Comparison of ENCODE assay signal across 25 cellular contexts in genomic region chr3:197093871-197094270, GRCh38.
DNase-seq lines count a peak whose midpoint lies in the region; ATAC-seq, FAIRE-seq and TF ChIP-seq lines count a peak whose summit lies in the region.
"Had no signal": no experiment of that assay in that cellular context is flagged by ENCODE, and none has a peak within 500 bp of the region (broad histone marks: within the 10 kb centered on the region; RNA-seq: fewer than 3 reads in every experiment).

No MANE protein-coding gene starts in this region.

- peaks cover 3 to 32% of the 10 kb centered on the region in 2 experiments for H3K36me3 ChIP-seq in HepG2 (replicated peaks in 1 of 2; ENCODE audit: control insufficient read depth in 1 of 2, insufficient read depth in 2 of 2, low read length in 2 of 2)
- H3K36me3 ChIP-seq in right lobe of liver: no peaks in the 10 kb centered on the region
- peaks cover 4 to 6% of the 10 kb centered on the region in 2 experiments for H3K36me3 ChIP-seq in keratinocyte (ENCODE audit: control insufficient read depth in 2 of 2, extremely low read depth in 1 of 2, insufficient read depth in 2 of 2, low read length in 2 of 2)
- no peaks in the 10 kb centered on the region for H3K36me3 ChIP-seq in small intestine (ENCODE audit: control insufficient read depth in 2 of 2, insufficient read depth in 2 of 2, low read length in 2 of 2)

- no peak overlapping the region for H3K4me2 ChIP-seq in HepG2 (ENCODE audit: low read depth, low read length)
- H3K4me2 ChIP-seq in keratinocyte (ENCODE audit: control insufficient read depth, extremely low read depth, insufficient read depth, low read depth, low read length): no peak overlapping the region

- H3K9me3 ChIP-seq in HepG2 (ENCODE audit: low read length): no peaks in the 10 kb centered on the region
- no peaks in the 10 kb centered on the region for H3K9me3 ChIP-seq in right lobe of liver
- H3K9me3 ChIP-seq in keratinocyte (ENCODE audit: control insufficient read depth, low read depth, low read length): no peaks in the 10 kb centered on the region
- no peaks in the 10 kb centered on the region for H3K9me3 ChIP-seq in small intestine (ENCODE audit: control insufficient read depth, low read depth)
- H3K9me3 ChIP-seq: BE2C had no signal

- no peak overlapping the region for H3K9ac ChIP-seq in HepG2 (ENCODE audit: insufficient read depth, low read depth, low read length)
- no peak overlapping the region for H3K9ac ChIP-seq in keratinocyte (ENCODE audit: control insufficient read depth, extremely low read depth, insufficient read depth, low read length)

- H3K27ac ChIP-seq in HepG2 (ENCODE audit: extremely low read length, insufficient read depth, low read length) (no peak overlapping the region), right lobe of liver (no peak overlapping the region), keratinocyte (ENCODE audit: control insufficient read depth, insufficient read depth, low read length) (no peak overlapping the region), small intestine (ENCODE audit: low read depth in 1 of 2, low read length in 1 of 2) (no peak overlapping the region)
- H3K27ac ChIP-seq: HL-60 had no signal

- H3K4me3 Mint-ChIP-seq in WTC11: no peak overlapping the region
- no peak overlapping the region for H3K4me3 Mint-ChIP-seq in activated naive CD4-positive, alpha-beta T cell treated with anti-CD3 and anti-CD28 coated beads for 36 hours
- H3K4me3 Mint-ChIP-seq: CD4-positive, CD25-positive, alpha-beta regulatory T cell; HFFc6; IgD-negative memory B cell had no signal

- H4K20me1 ChIP-seq in HepG2 (ENCODE audit: insufficient read depth, low read length) (no peaks in the 10 kb centered on the region), keratinocyte (ENCODE audit: control insufficient read depth, extremely low read depth, insufficient read depth, low read length) (no peaks in the 10 kb centered on the region)

- H3K27me3 Mint-ChIP-seq in WTC11 (ENCODE audit: low read depth): no peaks in the 10 kb centered on the region
- no peaks in the 10 kb centered on the region for H3K27me3 Mint-ChIP-seq in activated naive CD4-positive, alpha-beta T cell treated with anti-CD3 and anti-CD28 coated beads for 36 hours (ENCODE audit: low read depth)
- H3K27me3 Mint-ChIP-seq: CD4-positive, CD25-positive, alpha-beta regulatory T cell; IgD-negative memory B cell had no signal

- in situ Hi-C loops in HepG2 (cut with HindIII; ENCODE audit: extremely low pct_ligation_motif_present, low pct_unique_long_range_greater_than_20kb) (no loop called here), GM13976 (cut with MboI; ENCODE audit: low sequenced_read_pairs, unreplicated experiment) (no loop called here)

- intact Hi-C loops in HepG2 (cut with micrococcal nuclease; ENCODE audit: unreplicated experiment) (no loop called here), right lobe of liver (cut with DNase I) (no loop called here)
- intact Hi-C loops in activated naive CD4-positive, alpha-beta T cell treated with anti-CD3 and anti-CD28 coated beads for 36 hours (cut with micrococcal nuclease): no loop called here

- H3K4me1 ChIP-seq in HepG2 (ENCODE audit: insufficient read depth, low read length) (no peaks in the 10 kb centered on the region), right lobe of liver (no peaks in the 10 kb centered on the region), keratinocyte (ENCODE audit: control insufficient read depth, extremely low read depth, insufficient read depth, low read length) (peaks cover 10% of the 10 kb centered on the region), small intestine (ENCODE audit: control insufficient read depth in 2 of 2, insufficient read depth in 1 of 2, low read depth in 1 of 2, low read length in 1 of 2) (no peaks in the 10 kb centered on the region)
- H3K4me1 ChIP-seq: BE2C had no signal

- BruUV-seq in HepG2 (replicated peaks; lab: Mats Ljungman, UMichigan): no TSS peak

- CTCF ChIA-PET in HepG2 (lab: Yijun Ruan, JAX; ENCODE audit: low intra/inter-chr PET ratio, low total read pairs): no interaction called here
- CTCF ChIA-PET in WTC11 (lab: Charles Lee): interaction anchor here (0.5 kb wide), 1 partner anchor 24 kb away, joined by 4 read pairs; no protein-coding TSS in a partner anchor
- CTCF ChIA-PET in activated naive CD4-positive, alpha-beta T cell treated with anti-CD3 and anti-CD28 coated beads for 36 hours (lab: Charles Lee): interaction anchor here (0.6 kb wide), 1 partner anchor 538 kb away, joined by 3 read pairs; no protein-coding TSS in a partner anchor

- DNase-seq in HepG2 (ENCODE audit: low spot score): no peak
- DNase-seq in right lobe of liver: no peak
- no peak for DNase-seq in WTC11 (ENCODE audit: low spot score)
- no peak for DNase-seq in keratinocyte (ENCODE audit: low read depth, low spot score)
- DNase-seq in GM13976 (ENCODE audit: low spot score): no peak
- DNase-seq in EL: no peak
- DNase-seq in small intestine: no peak
- DNase-seq in activated naive CD4-positive, alpha-beta T cell treated with anti-CD3 and anti-CD28 coated beads for 36 hours: no peak
- DNase-seq: BE2C; CD4-positive, CD25-positive, alpha-beta regulatory T cell; COR-L47; HFFc6; NCI-H1105; NCI-H1694; NCI-H226; NCI-H526; SW 1271 had no signal

- 36% methylated on average over 1 of the region's 1 CpG for WGBS in HepG2 (ENCODE audit: low lambda C conversion rate)
- 40% methylated on average over 1 of the region's 1 CpG for WGBS in right lobe of liver (ENCODE audit: insufficient coverage, low coverage, low lambda C conversion rate, missing lambda C conversion rate)
- 50 to 80% (median 68%) methylated on average over 1 of the region's 1 CpG for WGBS in small intestine, 3 donors

- no peaks in the 10 kb centered on the region for H3K27me3 ChIP-seq in HepG2 (ENCODE audit: control insufficient read depth in 1 of 2, insufficient read depth in 2 of 2, low read length in 2 of 2)
- H3K27me3 ChIP-seq in right lobe of liver: no peaks in the 10 kb centered on the region
- no peaks in the 10 kb centered on the region for H3K27me3 ChIP-seq in keratinocyte (ENCODE audit: control insufficient read depth, extremely low read depth, insufficient read depth, low read length)
- H3K27me3 ChIP-seq in small intestine (ENCODE audit: control insufficient read depth in 2 of 2, insufficient read depth in 2 of 2, low read length in 2 of 2): no peaks in the 10 kb centered on the region
- H3K27me3 ChIP-seq: BE2C had no signal

- TF ChIP-seq CTCF in HepG2 (CRISPR knock-in tag; IDR thresholded peaks at IDR 0.05): no peak
- no peak for TF ChIP-seq CTCF in right lobe of liver (IDR thresholded peaks at IDR 0.05)
- TF ChIP-seq CTCF in WTC11 (IDR thresholded peaks at IDR 0.05): no peak
- no peak for TF ChIP-seq CTCF in keratinocyte (optimal IDR thresholded peaks at IDR 0.05 in 1 of 3, IDR thresholded peaks at IDR 0.05 in 1 of 3, conservative IDR thresholded peaks at IDR 0.05 in 1 of 3; ENCODE audit: extremely low read depth in 1 of 3, insufficient read depth in 2 of 3, low read length in 3 of 3)
- no peak for TF ChIP-seq CTCF in GM13976 (IDR thresholded peaks at IDR 0.05; ENCODE audit: borderline replicate concordance, control extremely low read depth, extremely low read depth, insufficient read depth, missing control alignments)

- TF ChIP-seq POLR2A in HepG2 (IDR thresholded peaks at IDR 0.05; ENCODE audit: insufficient read depth in 1 of 2, low read depth in 2 of 2, low read length in 2 of 2) (no peak), right lobe of liver (IDR thresholded peaks at IDR 0.05) (no peak)

- POLR2A ChIA-PET in HepG2 (lab: Yijun Ruan, JAX) (no interaction called here), WTC11 (lab: Charles Lee) (no interaction called here)

- H3K9me1 ChIP-seq in keratinocyte (ENCODE audit: control insufficient read depth, extremely low read depth, insufficient read depth, low read length): peaks cover 2% of the 10 kb centered on the region

- no peak for TF ChIP-seq RAD21 in HepG2 (CRISPR knock-in tag; IDR thresholded peaks at IDR 0.05)

- ATAC-seq in HepG2 (no peak), right lobe of liver (no peak), WTC11 (no peak)
- ATAC-seq: Right ventricle myocardium inferior had no signal

- H3K9me3 Mint-ChIP-seq in WTC11: no peaks in the 10 kb centered on the region
- H3K9me3 Mint-ChIP-seq in activated naive CD4-positive, alpha-beta T cell treated with anti-CD3 and anti-CD28 coated beads for 36 hours: no peaks in the 10 kb centered on the region
- H3K9me3 Mint-ChIP-seq: CD4-positive, CD25-positive, alpha-beta regulatory T cell; HFFc6; IgD-negative memory B cell had no signal

- H3K27ac Mint-ChIP-seq in WTC11: peak overlapping the region; percentile 73
- no peak overlapping the region for H3K27ac Mint-ChIP-seq in activated naive CD4-positive, alpha-beta T cell treated with anti-CD3 and anti-CD28 coated beads for 36 hours
- H3K27ac Mint-ChIP-seq: HFFc6 had no signal

- H3K36me3 Mint-ChIP-seq in WTC11: no peaks in the 10 kb centered on the region
- H3K36me3 Mint-ChIP-seq in activated naive CD4-positive, alpha-beta T cell treated with anti-CD3 and anti-CD28 coated beads for 36 hours (ENCODE audit: low read depth): peaks cover 12% of the 10 kb centered on the region

- no peak overlapping the region for H2AFZ ChIP-seq in HepG2 (ENCODE audit: low read length)
- H2AFZ ChIP-seq in keratinocyte (ENCODE audit: control insufficient read depth, low read length): no peak overlapping the region

- TF ChIP-seq EP300 in HepG2 (IDR thresholded peaks at IDR 0.05; ENCODE audit: low read depth in 2 of 2, low read length in 2 of 2) (no peak), HepG2 (CRISPR knock-in tag; IDR thresholded peaks at IDR 0.05; ENCODE audit: borderline replicate concordance) (no peak)

- H3K4me3 ChIP-seq in HepG2 (replicated peaks in 1 of 3; ENCODE audit: insufficient read depth in 1 of 3, low read depth in 2 of 3, low read length in 3 of 3) (no peak overlapping the region), right lobe of liver (no peak overlapping the region), keratinocyte (ENCODE audit: control insufficient read depth in 2 of 3, extremely low read depth in 1 of 3, insufficient read depth in 2 of 3, low read depth in 1 of 3, low read length in 3 of 3) (no peak overlapping the region), small intestine (ENCODE audit: low read depth in 1 of 2, low read length in 2 of 2) (no peak overlapping the region)

- dilution Hi-C loops in keratinocyte (cut with MboI; ENCODE audit: extremely low pct_ligation_motif_present, low sequenced_read_pairs): no loop called here

- H3K4me1 Mint-ChIP-seq in WTC11: peaks cover 8% of the 10 kb centered on the region; the same call in 1 of the 2 replicates
- peaks cover 4% of the 10 kb centered on the region for H3K4me1 Mint-ChIP-seq in activated naive CD4-positive, alpha-beta T cell treated with anti-CD3 and anti-CD28 coated beads for 36 hours (ENCODE audit: low read depth)

- H3K79me2 ChIP-seq in HepG2 (ENCODE audit: insufficient read depth, low read length): no peaks in the 10 kb centered on the region
- no peaks in the 10 kb centered on the region for H3K79me2 ChIP-seq in keratinocyte (ENCODE audit: control insufficient read depth, insufficient read depth, low read length)

- FAIRE-seq in HepG2 (lab: Jason Lieb, UNC) (no peak), keratinocyte (lab: Jason Lieb, UNC) (peak; percentile 75), small intestine (lab: Jason Lieb, UNC) (no peak)
- FAIRE-seq: A204.1, GM12891, GM18507, H1, RCC 7860 had no signal

TF ChIP-seq in HepG2, 621 proteins besides CTCF, POLR2A, EP300 and RAD21 (continues in another document):
- no peak for TF ChIP-seq MBD4 (IDR thresholded peaks at IDR 0.05; ENCODE audit: borderline replicate concordance, low read length)

Comparison
In these comparisons a context has a peak if more than half of its experiments do, and no peak if none do; other contexts are left out.
1. Of the 50 proteins assayed by ChIP-seq in both HepG2 and WTC11: peak only in HepG2: none; only in WTC11: USF2; in both: none; in neither: 49.